In the genomic region with DNA sequence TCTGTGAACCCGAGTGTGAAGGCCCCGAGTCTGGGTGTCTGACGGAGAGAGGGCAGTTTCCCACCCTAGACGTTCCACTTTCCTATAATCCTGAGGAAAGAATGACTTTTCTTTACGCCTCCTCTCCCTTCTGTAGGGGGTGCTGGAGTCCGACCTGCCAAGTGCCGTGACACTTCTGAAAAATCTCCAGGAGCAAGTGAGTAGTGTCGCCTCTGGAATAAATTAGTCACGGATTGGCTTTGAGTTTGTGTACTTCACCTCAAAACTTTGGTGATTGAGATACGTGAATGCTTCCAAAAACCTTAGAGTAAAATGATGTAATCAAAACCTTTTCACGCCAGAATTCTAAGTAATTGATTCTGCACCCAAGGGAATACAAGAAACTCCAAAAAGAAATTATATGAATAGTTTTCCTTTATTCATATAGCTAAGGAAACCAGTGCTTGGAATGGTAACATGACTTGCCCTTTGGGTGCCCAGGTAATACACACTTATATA, we compare ENCODE assay signal across 8 cellular contexts. TPM values are rescaled to one million over a fixed set of nuclear protein-coding genes. Genes with fewer than 3 reads are reported as not detected.
DNase-seq lines count a peak whose midpoint lies in the region; ATAC-seq and TF ChIP-seq lines count a peak whose summit lies in the region.

No MANE protein-coding gene starts in this region.

- H3K4me1 ChIP-seq in Loucy (ENCODE audit: insufficient read depth, low read length, poor library complexity, severe bottlenecking), result peaks cover 4% of the 10 kb centered on the region

- H3K36me3 ChIP-seq in Loucy (ENCODE audit: insufficient read depth, low read length), result peaks cover 13% of the 10 kb centered on the region; the same call in 1 of the 2 replicates

- H3K79me2 ChIP-seq in Loucy (ENCODE audit: insufficient read depth, low read length), result peaks cover 23% of the 10 kb centered on the region

- peak overlapping the region; percentile 83 for H3K9ac ChIP-seq in Loucy (ENCODE audit: low read depth, low read length, poor library complexity, severe bottlenecking)

- no peak for TF ChIP-seq CTCF in Loucy (conservative IDR thresholded peaks at IDR 0.05; ENCODE audit: low read length)

- ATAC-seq in GM19463 (IDR thresholded peaks at IDR 0.05; ENCODE audit: unreplicated experiment), result peak; percentile 1
- ATAC-seq in esophagus mucosa, result peak; percentile 17
- ATAC-seq in HG02973 (IDR thresholded peaks at IDR 0.05; ENCODE audit: unreplicated experiment), result no peak
- no peak for ATAC-seq in GM21825 (IDR thresholded peaks at IDR 0.05; ENCODE audit: unreplicated experiment)
- no peak for ATAC-seq in GM21526 (IDR thresholded peaks at IDR 0.05; ENCODE audit: low FRiP score, unreplicated experiment)

- peak overlapping the region; percentile 99 for H3K4me2 ChIP-seq in Loucy (ENCODE audit: low read depth, low read length, poor library complexity, severe bottlenecking)

- no peak for DNase-seq in skeletal muscle cell (ENCODE audit: low read depth)
- no peak for DNase-seq in HuH-7.5 (ENCODE audit: low spot score)

- H3K9me2 ChIP-seq in Loucy (replicated peaks; ENCODE audit: low read depth, low read length), result no peaks in the 10 kb centered on the region

- H3K4me3 ChIP-seq in Loucy (ENCODE audit: low read length, poor library complexity, severe bottlenecking) (peak overlapping the region; percentile 98), skeletal muscle cell (ENCODE audit: low read depth, low read length) (peak overlapping the region; percentile 99)

- H3F3A ChIP-seq in Loucy (ENCODE audit: low read depth), result no peaks in the 10 kb centered on the region

- peak overlapping the region; percentile 72 for H2AFZ ChIP-seq in Loucy (ENCODE audit: low read length)

- H3K27me3 ChIP-seq in Loucy (ENCODE audit: insufficient read depth, low read length, poor library complexity, severe bottlenecking), result peaks cover 4% of the 10 kb centered on the region

- no peaks in the 10 kb centered on the region for H3K9me3 ChIP-seq in Loucy (ENCODE audit: insufficient read depth, low read depth, low read length)

- peaks cover 17% of the 10 kb centered on the region for H4K20me1 ChIP-seq in Loucy (ENCODE audit: insufficient read depth, low read length, poor library complexity, severe bottlenecking)

RNA-seq across cellular contexts. Expression of a gene that starts 0.5 kb away (rescaled TPM):
- 20.4 TPM for total RNA-seq in esophagus mucosa

RNA-seq across cellular contexts. Expression of a gene that starts 34.5 kb away (rescaled TPM):
- 0.72 TPM for total RNA-seq in esophagus mucosa

Comparison
In these comparisons a context has a peak if more than half of its experiments do, and no peak if none do; other contexts are left out.
1. ATAC-seq: peak in GM19463 (single experiment) and esophagus mucosa (single experiment); none in HG02973 (single experiment), GM21825 (single experiment) and GM21526 (single experiment).